ENCODE assay signal across 1 cellular context in genomic region chr21:45380566-45380965, GRCh38.
TF ChIP-seq lines count a peak whose summit lies in the region.

No MANE protein-coding gene starts in this region.

TF ChIP-seq in HepG2, 621 proteins besides CTCF, POLR2A, EP300 and RAD21:
- no peak for TF ChIP-seq AKNA (CRISPR knock-in tag; IDR thresholded peaks at IDR 0.05; ENCODE audit: borderline replicate concordance)
- no peak for TF ChIP-seq LCORL (IDR thresholded peaks at IDR 0.05)
- no peak for TF ChIP-seq LCORL (CRISPR knock-in tag; IDR thresholded peaks at IDR 0.05)
- no peak for TF ChIP-seq REL (CRISPR knock-in tag; conservative IDR thresholded peaks at IDR 0.05)
- TF ChIP-seq ZNF83 (CRISPR knock-in tag; IDR thresholded peaks at IDR 0.05; ENCODE audit: borderline replicate concordance) = no peak
- TF ChIP-seq FLYWCH1 (CRISPR knock-in tag; IDR thresholded peaks at IDR 0.05) = no peak
TF ChIP-seq in HepG2: peak in this region for 0.
